Comparison of ENCODE assay signal across 20 cellular contexts in genomic region chr7:117630907-117631564, GRCh38.
"Had no signal": no experiment of that assay in that cellular context is flagged by ENCODE, and none has a peak within 500 bp of the region (broad histone marks: within the 10 kb centered on the region; RNA-seq: fewer than 3 reads in every experiment).

No MANE protein-coding gene starts in this region.

- H3K4me1 Mint-ChIP-seq: immature natural killer cell; naive thymus-derived CD8-positive, alpha-beta T cell had no signal

- H3K4me2 ChIP-seq: smooth muscle cell had no signal

- H2AFZ ChIP-seq: parathyroid adenoma had no signal

- H3K9ac ChIP-seq: parathyroid adenoma had no signal

- H3K36me3 ChIP-seq: ascending aorta, neutrophil, upper lobe of left lung had no signal

- H3K79me2 ChIP-seq: parathyroid adenoma had no signal

- H3K36me3 Mint-ChIP-seq: immature natural killer cell; naive thymus-derived CD8-positive, alpha-beta T cell had no signal

- H3K27ac Mint-ChIP-seq: immature natural killer cell; naive thymus-derived CD8-positive, alpha-beta T cell; T-helper 2 cell treated with Interferon-gamma antibody and Interleukin-4, amounts not matched to agents 5 μg/mL and 100 μg/mL, for 36 hours had no signal

- H3K27ac ChIP-seq: ascending aorta, neutrophil, parathyroid adenoma, testis, upper lobe of left lung had no signal

- ATAC-seq: activated T-cell treated with anti-CD3 and anti-CD28 coated beads, Interleukin-2, amount 50 U/mL, for 4 hours; left ventricle myocardium superior; naive thymus-derived CD8-positive, alpha-beta T cell; sciatic nerve had no signal

- H3K9me3 ChIP-seq: ascending aorta, neutrophil, testis, upper lobe of left lung had no signal

- H3K4me3 Mint-ChIP-seq: activated T-cell treated with anti-CD3 and anti-CD28 coated beads, Interleukin-2, amount 50 U/mL, for 4 hours; immature natural killer cell; naive thymus-derived CD8-positive, alpha-beta T cell; T-helper 2 cell treated with Interferon-gamma antibody and Interleukin-4, amounts not matched to agents 5 μg/mL and 100 μg/mL, for 36 hours had no signal

- H3K27me3 Mint-ChIP-seq: naive thymus-derived CD8-positive, alpha-beta T cell had no signal

- H3K4me1 ChIP-seq: ascending aorta, parathyroid adenoma, testis, upper lobe of left lung had no signal

- H3K27me3 ChIP-seq: ascending aorta, neutrophil, testis, upper lobe of left lung had no signal

- DNase-seq: activated CD4-positive, alpha-beta T cell treated with anti-CD3 and anti-CD28 coated beads for 4 hours; activated CD8-positive, alpha-beta memory T cell treated with anti-CD3 and anti-CD28 coated beads, Interleukin-2, amount 50 U/mL, for 4 hours; activated effector memory CD4-positive, alpha-beta T cell treated with Interleukin-2 at 50 U/mL for 16 hours; activated naive CD4-positive, alpha-beta T cell treated with anti-CD3 and anti-CD28 coated beads, Interleukin-2, amount 50 U/mL, for 16 hours; activated T-cell treated with anti-CD3 and anti-CD28 coated beads, Interleukin-2, amount 50 U/mL, for 4 hours; effector CD4-positive, alpha-beta T cell; immature natural killer cell; kidney glomerular epithelial cell; left ventricle myocardium superior; mesenchymal stem cell; naive thymus-derived CD8-positive, alpha-beta T cell; stimulated activated CD4-positive, alpha-beta T cell treated with anti-CD3 and anti-CD28 coated beads, Interleukin-4, amount 100 ng/mL, for 1 hour; testis; upper lobe of left lung had no signal

- H3K9me3 Mint-ChIP-seq: activated T-cell treated with anti-CD3 and anti-CD28 coated beads, Interleukin-2, amount 50 U/mL, for 4 hours had no signal

- H3K4me3 ChIP-seq: ascending aorta, smooth muscle cell, testis, upper lobe of left lung had no signal
